ENCODE assay signal across 14 cellular contexts in the genomic region with DNA sequence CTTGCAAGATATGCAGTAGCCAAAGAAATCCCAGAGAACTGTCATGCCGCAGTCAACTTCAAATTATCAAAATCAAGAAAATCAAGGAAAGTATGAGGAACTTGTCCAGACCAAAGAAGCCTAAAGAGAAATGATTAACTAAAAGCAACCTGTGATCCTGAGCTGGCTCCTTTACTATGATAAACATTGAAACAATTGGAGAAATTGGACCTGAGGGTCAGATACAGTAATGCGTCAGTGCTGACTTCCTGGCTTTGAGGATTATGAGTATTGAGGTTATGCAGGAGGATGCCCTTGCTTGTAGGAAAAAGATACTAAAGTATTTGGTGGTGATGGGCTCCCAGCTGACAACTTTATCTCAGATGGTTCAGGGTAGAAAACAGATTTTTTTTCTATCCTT.
A peak's percentile ranks its signal among the peaks of the same experiment; 100 is the strongest.
DNase-seq lines count a peak whose midpoint lies in the region; ATAC-seq, FAIRE-seq and TF ChIP-seq lines count a peak whose summit lies in the region.
"Had no signal": no experiment of that assay in that cellular context is flagged by ENCODE, and none has a peak within 500 bp of the region (broad histone marks: within the 10 kb centered on the region; RNA-seq: fewer than 3 reads in every experiment).

No MANE protein-coding gene starts in this region.

- WGBS in esophagus muscularis mucosa = 54% methylated on average over 2 of the region's 2 CpGs
- WGBS in mesenchymal stem cell = 97% methylated on average over 1 of the region's 2 CpGs
- WGBS in esophagus squamous epithelium, 2 donors = 84 to 87% methylated on average over 2 of the region's 2 CpGs

- intact Hi-C loops in esophagus muscularis mucosa (cut with DNase I) = no loop called here
- intact Hi-C loops in esophagus squamous epithelium (cut with DNase I) = no loop called here

- peak; percentile 44 for FAIRE-seq in RCC 7860 (lab: Jason Lieb, UNC)
- FAIRE-seq: H1 had no signal

- H3K4me1 ChIP-seq in esophagus muscularis mucosa (peaks cover 7 to 43% (median 35%) of the 10 kb centered on the region in 4 donors), mesenchymal stem cell (ENCODE audit: control insufficient read depth, insufficient read depth, low read depth, low read length) (peaks cover 2% of the 10 kb centered on the region), esophagus squamous epithelium (peaks cover 0 to 8% (median 8%) of the 10 kb centered on the region in 3 donors)
- H3K4me1 ChIP-seq: BE2C had no signal

- H3K14ac ChIP-seq in mesenchymal stem cell (ENCODE audit: low read length in 2 of 2) = no peak overlapping the region

- H3K9ac ChIP-seq in mesenchymal stem cell (ENCODE audit: low read length) = no peak overlapping the region

- H3K79me1 ChIP-seq in mesenchymal stem cell (replicated peaks; ENCODE audit: low read length, poor library complexity, severe bottlenecking) = no peaks in the 10 kb centered on the region

- no peak for ATAC-seq in GM18502 (IDR thresholded peaks at IDR 0.05; ENCODE audit: poor library complexity, unreplicated experiment)
- ATAC-seq: CD8-positive, alpha-beta T cell had no signal

- no peak for TF ChIP-seq POLR2A in esophagus muscularis mucosa (IDR thresholded peaks at IDR 0.05; ENCODE audit: low read depth)
- no peak for TF ChIP-seq POLR2A in esophagus squamous epithelium (IDR thresholded peaks at IDR 0.05)

- no peak for TF ChIP-seq EP300 in esophagus muscularis mucosa (IDR thresholded peaks at IDR 0.05)

- H2BK15ac ChIP-seq in mesenchymal stem cell (ENCODE audit: low read depth, poor library complexity, severe bottlenecking) = no peak overlapping the region

- H3K27me3 ChIP-seq in esophagus muscularis mucosa (no peaks in the 10 kb centered on the region), mesenchymal stem cell (ENCODE audit: control insufficient read depth in 1 of 2, insufficient read depth in 1 of 2, low read length in 2 of 2) (no peaks in the 10 kb centered on the region), esophagus squamous epithelium (no peaks in the 10 kb centered on the region)
- H3K27me3 ChIP-seq: BE2C had no signal

- no peak overlapping the region for H2AFZ ChIP-seq in mesenchymal stem cell (ENCODE audit: low read depth, low read length)

- H2BK12ac ChIP-seq in mesenchymal stem cell (ENCODE audit: low read length in 2 of 2) = no peak overlapping the region

- H2AK5ac ChIP-seq in mesenchymal stem cell (ENCODE audit: low read length, severe bottlenecking) = no peak overlapping the region

- TF ChIP-seq CTCF in esophagus muscularis mucosa (IDR thresholded peaks at IDR 0.05) = no peak
- TF ChIP-seq CTCF in esophagus squamous epithelium (IDR thresholded peaks at IDR 0.05) = no peak

- H2BK120ac ChIP-seq in mesenchymal stem cell (ENCODE audit: low read depth, low read length) = no peak overlapping the region

- H3K9me3 ChIP-seq in esophagus muscularis mucosa = no peaks in the 10 kb centered on the region
- no peaks in the 10 kb centered on the region for H3K9me3 ChIP-seq in mesenchymal stem cell (ENCODE audit: control insufficient read depth, low read length)
- H3K9me3 ChIP-seq in esophagus squamous epithelium = no peaks in the 10 kb centered on the region
- H3K9me3 ChIP-seq: BE2C had no signal

- no peak overlapping the region for H3K4ac ChIP-seq in mesenchymal stem cell (ENCODE audit: low read depth in 1 of 2, low read length in 2 of 2)

- H2BK5ac ChIP-seq in mesenchymal stem cell (ENCODE audit: low read depth, low read length, poor library complexity, severe bottlenecking) = no peak overlapping the region

- no peak overlapping the region for H3K23ac ChIP-seq in mesenchymal stem cell (ENCODE audit: low read length in 2 of 2)

- DNase-seq in RCC 7860 (ENCODE audit: low spot score) (peak; percentile 18), esophagus muscularis mucosa (ENCODE audit: extremely low spot score) (no peak), kidney glomerular epithelial cell (lab: John Stamatoyannopoulos, UW) (peak; percentile 65), mesenchymal stem cell (no peak), esophagus squamous epithelium (lab: John Stamatoyannopoulos, UW) (no peak), NCI-H2081 (lab: John Stamatoyannopoulos, UW) (no peak)
- DNase-seq: BE2C; CD8-positive, alpha-beta T cell; HFFc6; KBM-7; NCI-H1048 had no signal

- no peaks in the 10 kb centered on the region for H3K36me3 ChIP-seq in esophagus muscularis mucosa
- H3K36me3 ChIP-seq in mesenchymal stem cell (ENCODE audit: control insufficient read depth in 1 of 2, insufficient read depth in 2 of 2, low read depth in 1 of 2, low read length in 2 of 2) = no peaks in the 10 kb centered on the region
- H3K36me3 ChIP-seq in esophagus squamous epithelium = no peaks in the 10 kb centered on the region
- H3K36me3 ChIP-seq: BE2C had no signal

- no peak overlapping the region for H4K8ac ChIP-seq in mesenchymal stem cell (ENCODE audit: low read length)

- no peak overlapping the region for H3K4me3 ChIP-seq in esophagus muscularis mucosa
- H3K4me3 ChIP-seq in mesenchymal stem cell (ENCODE audit: insufficient read depth in 1 of 2, low read depth in 1 of 2, low read length in 2 of 2) = no peak overlapping the region
- H3K4me3 ChIP-seq in esophagus squamous epithelium = no peak overlapping the region

- H3K27ac ChIP-seq in esophagus muscularis mucosa (replicated peaks in 1 of 4) (peak overlapping the region; percentile 83 to 88 (median 86)), mesenchymal stem cell (ENCODE audit: low read length, poor library complexity, severe bottlenecking) (no peak overlapping the region), esophagus squamous epithelium (no peak overlapping the region)
- H3K27ac ChIP-seq: HL-60 had no signal

- H3K18ac ChIP-seq in mesenchymal stem cell (ENCODE audit: low read depth in 1 of 2, low read length in 2 of 2) = no peak overlapping the region

- no peak overlapping the region for H3K4me2 ChIP-seq in mesenchymal stem cell (ENCODE audit: low read length, poor library complexity, severe bottlenecking)

- no peak overlapping the region for H4K91ac ChIP-seq in mesenchymal stem cell (ENCODE audit: low read length)

Comparison
In these comparisons a context has a peak if more than half of its experiments do, and no peak if none do; other contexts are left out.
1. DNase-seq: peak in RCC 7860 (single experiment) and kidney glomerular epithelial cell (single experiment); none in esophagus muscularis mucosa (single experiment), mesenchymal stem cell (single experiment), esophagus squamous epithelium (single experiment) and NCI-H2081 (0 of 2).
2. H3K27ac ChIP-seq: peak in esophagus muscularis mucosa (4 of 4); none in mesenchymal stem cell (single experiment) and esophagus squamous epithelium (0 of 4).